ENCODE assay signal across 34 cellular contexts in the genomic region with DNA sequence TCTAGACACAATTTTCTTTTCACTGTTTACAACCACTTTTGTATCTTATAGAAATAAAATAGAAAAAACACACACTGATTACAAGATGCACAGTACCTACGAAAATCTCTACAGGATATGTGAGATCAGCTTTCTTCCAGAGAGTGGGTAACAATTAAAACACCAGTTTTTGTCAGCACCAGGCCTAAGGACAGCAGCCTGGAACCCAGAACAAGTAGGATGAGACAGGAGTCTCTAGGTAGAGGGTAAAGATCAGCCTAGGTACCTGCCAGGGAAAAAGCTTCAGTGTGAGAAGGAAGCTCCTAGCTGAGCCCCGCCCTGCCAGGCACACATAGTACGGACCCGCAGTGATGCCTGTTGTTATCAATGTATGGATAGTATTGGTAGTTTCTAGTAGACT.
"Had no signal": no experiment of that assay in that cellular context is flagged by ENCODE, and none has a peak within 500 bp of the region (broad histone marks: within the 10 kb centered on the region; RNA-seq: fewer than 3 reads in every experiment).

No MANE protein-coding gene starts in this region.

- FAIRE-seq: colon had no signal

- H3K4me1 ChIP-seq: adrenal gland, body of pancreas, esophagus muscularis mucosa, foreskin keratinocyte, gastrocnemius medialis had no signal

- DNase-seq: activated CD4-positive, alpha-beta memory T cell treated with anti-CD3 and anti-CD28 coated beads for 36 hours; activated CD4-positive, alpha-beta T cell treated with anti-CD3 and anti-CD28 coated beads for 36 hours; activated CD4-positive, alpha-beta T cell treated with anti-CD3 and anti-CD28 coated beads, Interleukin-2, amount 10 ng/mL, durations not matched to agents 24 days and 14 days; activated CD4-positive, CD25-positive, alpha-beta regulatory T cell; activated CD4-positive, CD25-positive, alpha-beta regulatory T cell treated with anti-CD3 and anti-CD28 coated beads, Interleukin-2, amount 50 U/mL, for 72 hours; activated CD8-positive, alpha-beta memory T cell treated with anti-CD3 and anti-CD28 coated beads, Interleukin-2, amount 10 ng/mL, durations not matched to agents 7 days and 5 days; activated CD8-positive, alpha-beta memory T cell treated with anti-CD3 and anti-CD28 coated beads, Interleukin-2, amount 50 U/mL, for 4 hours; activated CD8-positive, alpha-beta T cell treated with anti-CD3 and anti-CD28 coated beads, Interleukin-2, amount 10 ng/mL, durations not matched to agents 7 days and 5 days; activated effector memory CD4-positive, alpha-beta T cell treated with anti-CD3 and anti-CD28 coated beads, Interleukin-2, amount 50 U/mL, for 16 hours; activated naive CD4-positive, alpha-beta T cell treated with anti-CD3 and anti-CD28 coated beads for 36 hours; activated naive CD8-positive, alpha-beta T cell treated with anti-CD3 and anti-CD28 coated beads for 36 hours; activated naive CD8-positive, alpha-beta T cell treated with anti-CD3 and anti-CD28 coated beads, Interleukin-2, amount 50 U/mL, for 24 hours; activated T-cell treated with anti-CD3 and anti-CD28 coated beads, Interleukin-2, amount 50 U/mL, for 1 hour; activated T-cell treated with anti-CD3 and anti-CD28 coated beads, Interleukin-2, amount 50 U/mL, for 48 hours; adrenal gland; amygdala; aorta; body of pancreas; caudate nucleus; cortex of kidney; dermis blood vessel endothelial cell; effector CD4-positive, alpha-beta T cell; effector memory CD8-positive, alpha-beta T cell; erythroblast; foreskin keratinocyte; gastrocnemius medialis; glutamatergic neuron; T-helper 1 cell; T-helper 2 cell had no signal

- ATAC-seq: activated CD4-positive, alpha-beta T cell treated with anti-CD3 and anti-CD28 coated beads for 36 hours; activated CD8-positive, alpha-beta memory T cell treated with anti-CD3 and anti-CD28 coated beads, Interleukin-2, amount 10 ng/mL, durations not matched to agents 7 days and 5 days; activated CD8-positive, alpha-beta T cell treated with anti-CD3 and anti-CD28 coated beads, Interleukin-2, amount 10 ng/mL, durations not matched to agents 7 days and 5 days; activated naive CD8-positive, alpha-beta T cell treated with anti-CD3 and anti-CD28 coated beads, Interleukin-2, amount 50 U/mL, for 24 hours; body of pancreas; effector memory CD8-positive, alpha-beta T cell; foreskin keratinocyte; gastrocnemius medialis had no signal

- H3K27me3 Mint-ChIP-seq: activated CD4-positive, alpha-beta T cell treated with anti-CD3 and anti-CD28 coated beads, Interleukin-2, amount 10 ng/mL, durations not matched to agents 24 days and 14 days; effector memory CD8-positive, alpha-beta T cell had no signal

- H3K4me1 Mint-ChIP-seq: activated CD4-positive, alpha-beta T cell treated with anti-CD3 and anti-CD28 coated beads for 36 hours; activated CD4-positive, alpha-beta T cell treated with anti-CD3 and anti-CD28 coated beads, Interleukin-2, amount 10 ng/mL, durations not matched to agents 24 days and 14 days; activated CD8-positive, alpha-beta memory T cell treated with anti-CD3 and anti-CD28 coated beads, Interleukin-2, amount 10 ng/mL, durations not matched to agents 7 days and 5 days; activated naive CD4-positive, alpha-beta T cell treated with anti-CD3 and anti-CD28 coated beads, Interleukin-2, amount 50 U/mL, for 24 hours; activated naive CD8-positive, alpha-beta T cell treated with anti-CD3 and anti-CD28 coated beads for 36 hours; activated naive CD8-positive, alpha-beta T cell treated with anti-CD3 and anti-CD28 coated beads, Interleukin-2, amount 50 U/mL, for 24 hours had no signal

- H3K27ac Mint-ChIP-seq: activated CD4-positive, alpha-beta memory T cell treated with anti-CD3 and anti-CD28 coated beads for 36 hours; activated CD4-positive, alpha-beta T cell treated with anti-CD3 and anti-CD28 coated beads for 36 hours; activated CD4-positive, alpha-beta T cell treated with anti-CD3 and anti-CD28 coated beads, Interleukin-2, amount 10 ng/mL, durations not matched to agents 24 days and 14 days; activated CD8-positive, alpha-beta memory T cell treated with anti-CD3 and anti-CD28 coated beads, Interleukin-2, amount 10 ng/mL, durations not matched to agents 7 days and 5 days; activated CD8-positive, alpha-beta T cell treated with anti-CD3 and anti-CD28 coated beads, Interleukin-2, amount 10 ng/mL, durations not matched to agents 7 days and 5 days; activated naive CD4-positive, alpha-beta T cell treated with anti-CD3 and anti-CD28 coated beads for 36 hours; activated naive CD4-positive, alpha-beta T cell treated with anti-CD3 and anti-CD28 coated beads, Interleukin-2, amount 50 U/mL, for 24 hours; activated naive CD8-positive, alpha-beta T cell treated with anti-CD3 and anti-CD28 coated beads for 36 hours; activated naive CD8-positive, alpha-beta T cell treated with anti-CD3 and anti-CD28 coated beads, Interleukin-2, amount 50 U/mL, for 24 hours; activated T-helper 1 cell treated with anti-CD3 and anti-CD28 coated beads, Interleukin-12 subunit alpha, Interleukin-12 subunit beta, Interleukin-2, Interleukin-4 antibody, amounts not matched to agents 30 ng/mL and 10 ng/mL and 1 ng/mL, durations not matched to agents 14 hours and 24 hours and 36 hours; activated T-helper 2 cell treated with anti-CD3 and anti-CD28 coated beads, Interferon-gamma antibody, Interleukin-2, Interleukin-4, amounts not matched to agents 10 μg/mL and 5 μg/mL and 100 μg/mL, durations not matched to agents 14 hours and 24 hours and 36 hours; effector memory CD8-positive, alpha-beta T cell had no signal

- H3K4me3 ChIP-seq: adrenal gland, body of pancreas, esophagus muscularis mucosa, gastrocnemius medialis had no signal

- H3K36me3 Mint-ChIP-seq: activated CD4-positive, alpha-beta memory T cell treated with anti-CD3 and anti-CD28 coated beads for 36 hours; activated CD8-positive, alpha-beta memory T cell treated with anti-CD3 and anti-CD28 coated beads, Interleukin-2, amount 10 ng/mL, durations not matched to agents 7 days and 5 days; activated naive CD4-positive, alpha-beta T cell treated with anti-CD3 and anti-CD28 coated beads, Interleukin-2, amount 50 U/mL, for 24 hours; activated naive CD8-positive, alpha-beta T cell treated with anti-CD3 and anti-CD28 coated beads for 36 hours had no signal

- H3K27me3 ChIP-seq: adrenal gland, body of pancreas, esophagus muscularis mucosa, foreskin keratinocyte, gastrocnemius medialis had no signal

- H3K27ac ChIP-seq: adrenal gland, body of pancreas, esophagus muscularis mucosa, foreskin keratinocyte, gastrocnemius medialis had no signal

- H3K9me3 ChIP-seq: adrenal gland, body of pancreas, gastrocnemius medialis had no signal

- H3K4me3 Mint-ChIP-seq: activated CD4-positive, alpha-beta memory T cell treated with anti-CD3 and anti-CD28 coated beads for 36 hours; activated CD4-positive, alpha-beta T cell treated with anti-CD3 and anti-CD28 coated beads for 36 hours; activated CD4-positive, alpha-beta T cell treated with anti-CD3 and anti-CD28 coated beads, Interleukin-2, amount 10 ng/mL, durations not matched to agents 24 days and 14 days; activated CD8-positive, alpha-beta memory T cell treated with anti-CD3 and anti-CD28 coated beads, Interleukin-2, amount 10 ng/mL, durations not matched to agents 7 days and 5 days; activated CD8-positive, alpha-beta T cell treated with anti-CD3 and anti-CD28 coated beads, Interleukin-2, amount 10 ng/mL, durations not matched to agents 7 days and 5 days; activated naive CD4-positive, alpha-beta T cell treated with anti-CD3 and anti-CD28 coated beads for 36 hours; activated naive CD4-positive, alpha-beta T cell treated with anti-CD3 and anti-CD28 coated beads, Interleukin-2, amount 50 U/mL, for 24 hours; activated naive CD8-positive, alpha-beta T cell treated with anti-CD3 and anti-CD28 coated beads for 36 hours; activated naive CD8-positive, alpha-beta T cell treated with anti-CD3 and anti-CD28 coated beads, Interleukin-2, amount 50 U/mL, for 24 hours; activated T-helper 1 cell treated with anti-CD3 and anti-CD28 coated beads, Interleukin-12 subunit alpha, Interleukin-12 subunit beta, Interleukin-2, Interleukin-4 antibody, amounts not matched to agents 30 ng/mL and 10 ng/mL and 1 ng/mL, durations not matched to agents 14 hours and 24 hours and 36 hours; effector memory CD8-positive, alpha-beta T cell had no signal

- H3K36me3 ChIP-seq: adrenal gland, esophagus muscularis mucosa, gastrocnemius medialis had no signal
